Comparison of ENCODE assay signal across 8 cellular contexts in genomic region chr2:108787209-108787558, GRCh38. TPM values are rescaled to one million over a fixed set of nuclear protein-coding genes. Genes with fewer than 3 reads are reported as not detected.
A peak's percentile ranks its signal among the peaks of the same experiment; 100 is the strongest.
DNase-seq lines count a peak whose midpoint lies in the region; TF ChIP-seq lines count a peak whose summit lies in the region.

No MANE protein-coding gene starts in this region.

- peak overlapping the region; percentile 87 to 99 (median 89) for H3K4me3 Mint-ChIP-seq in nephron

- peak overlapping the region; percentile 24 to 79 (median 64) for H3K27ac Mint-ChIP-seq in nephron

- H3K36me3 Mint-ChIP-seq in nephron (ENCODE audit: low read depth), result peaks cover 40% of the 10 kb centered on the region

- H3K27me3 ChIP-seq in BJ (ENCODE audit: control insufficient read depth, insufficient read depth, low read length), result no peaks in the 10 kb centered on the region

- POLR2A ChIA-PET in BJ (lab: Charles Lee), result no interaction called here
- POLR2A ChIA-PET in GM10248 (lab: Yijun Ruan, JAX), result no interaction called here

- H3K9me3 ChIP-seq in KOPT-K1 (ENCODE audit: insufficient read depth, low read length, poor library complexity, severe bottlenecking), result no peaks in the 10 kb centered on the region

- H3K36me3 ChIP-seq in BJ (ENCODE audit: control insufficient read depth, insufficient read depth, low read length) (peaks cover 4% of the 10 kb centered on the region), KOPT-K1 (ENCODE audit: insufficient read depth, low read length) (peaks cover 65% of the 10 kb centered on the region)

- peak overlapping the region; percentile 75 for H3K27ac ChIP-seq in KOPT-K1 (ENCODE audit: low read depth, low read length, poor library complexity, severe bottlenecking)
- peak overlapping the region in 1 of 2 donors; percentile 40 for H3K27ac ChIP-seq in coronary artery

- CTCF ChIA-PET in BJ (lab: Yijun Ruan, JAX), result no interaction called here
- CTCF ChIA-PET in GM10248 (lab: Yijun Ruan, JAX), result no interaction called here

- DNase-seq in BJ (ENCODE audit: low read depth), result no peak
- no peak for DNase-seq in coronary artery (ENCODE audit: low spot score)
- no peak for DNase-seq in NCI-H748 (lab: John Stamatoyannopoulos, UW; ENCODE audit: unreplicated experiment)
- DNase-seq in occipital lobe (lab: John Stamatoyannopoulos, UW), result no peak
- DNase-seq in GM10248 (ENCODE audit: extremely low spot score), result no peak
- DNase-seq in effector CD4-positive, alpha-beta T cell, result no peak

- no peak for TF ChIP-seq CTCF in BJ (IDR thresholded peaks at IDR 0.05; ENCODE audit: insufficient read depth, low read depth, low read length)
- no peak for TF ChIP-seq CTCF in coronary artery (IDR thresholded peaks at IDR 0.05)
- TF ChIP-seq CTCF in nephron (IDR thresholded peaks at IDR 0.05; ENCODE audit: unreplicated experiment in 3 of 3), result no peak
- no peak for TF ChIP-seq CTCF in GM10248 (IDR thresholded peaks at IDR 0.05; ENCODE audit: control extremely low read depth, extremely low read depth, low read depth, missing control alignments)

- H3K27me3 Mint-ChIP-seq in nephron (ENCODE audit: low read depth), result no peaks in the 10 kb centered on the region

- peak overlapping the region; percentile 71 for H3K4me3 ChIP-seq in BJ (ENCODE audit: low read depth, low read length)
- peak overlapping the region; percentile 82 for H3K4me3 ChIP-seq in coronary artery

- H3K9me3 Mint-ChIP-seq in nephron, result no peaks in the 10 kb centered on the region

- H3K4me1 Mint-ChIP-seq in nephron, result peaks cover 11% of the 10 kb centered on the region

RNA-seq across cellular contexts. Expression of gene CCDC138, which starts 0.6 kb away (rescaled TPM):
- 0.52 and 1.1 TPM in 2 replicates for polyA plus RNA-seq in BJ (2011; rRNA removed)
- 0.82 and 1.1 TPM in 2 replicates for polyA minus RNA-seq in BJ (2011; rRNA and poly(A)+ RNA removed)
- total RNA-seq in occipital lobe, result 48.4 TPM
